Comparison of ENCODE assay signal across 17 cellular contexts in the genomic region with DNA sequence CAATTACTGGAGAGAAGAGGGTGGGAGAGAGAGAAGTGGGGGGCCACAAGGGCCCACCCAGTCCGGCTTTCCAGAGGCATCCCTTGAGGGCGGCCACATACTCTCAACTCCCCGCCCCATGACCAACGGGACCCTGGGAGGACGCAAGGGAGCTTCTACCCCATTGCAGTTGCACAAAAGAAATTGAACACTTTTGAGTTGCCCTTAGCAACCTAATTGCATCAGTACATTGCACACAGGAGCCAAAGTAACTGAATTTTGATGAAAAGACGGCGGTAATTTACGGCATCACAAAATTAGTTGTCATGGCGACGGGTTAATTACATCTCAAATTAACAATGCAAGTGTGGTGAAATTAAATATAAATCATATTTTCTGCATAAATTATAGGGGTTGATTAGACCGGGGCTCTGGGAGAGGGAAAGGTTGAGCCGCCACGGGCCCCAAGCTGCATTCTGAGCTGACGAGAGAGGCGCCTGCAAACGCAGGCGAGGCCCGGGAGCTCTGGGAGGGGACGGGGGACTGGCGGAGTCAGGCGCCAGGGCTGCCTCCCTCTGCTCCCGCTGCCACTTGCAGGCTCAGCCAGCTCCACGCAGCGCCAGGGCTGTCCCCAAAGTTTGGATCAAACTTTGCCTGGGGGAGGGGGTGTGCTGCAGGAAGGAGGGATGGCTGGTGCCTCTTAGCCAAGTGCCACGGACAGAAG.
DNase-seq lines count a peak whose midpoint lies in the region; ATAC-seq, FAIRE-seq and TF ChIP-seq lines count a peak whose summit lies in the region.
"Had no signal": no experiment of that assay in that cellular context is flagged by ENCODE, and none has a peak within 500 bp of the region (broad histone marks: within the 10 kb centered on the region; RNA-seq: fewer than 3 reads in every experiment).

No MANE protein-coding gene starts in this region.

- no peaks in the 10 kb centered on the region for H3K4me1 Mint-ChIP-seq in osteocyte (ENCODE audit: unreplicated experiment)

- no peak overlapping the region for H3K27ac Mint-ChIP-seq in osteocyte (ENCODE audit: unreplicated experiment)
- H3K27ac Mint-ChIP-seq: activated naive CD8-positive, alpha-beta T cell; dendritic cell treated with granulocyte-macrophage colony-stimulating factor and Interleukin-4, amounts not matched to agents 40 ng/mL and 50 ng/mL, for 4 days had no signal

- CTCF ChIA-PET in PC-9 (lab: Charles Lee): no interaction called here

- H3K36me3 ChIP-seq in SJCRH30 (no peaks in the 10 kb centered on the region), small intestine (ENCODE audit: control insufficient read depth in 2 of 2, insufficient read depth in 2 of 2, low read length in 2 of 2) (no peaks in the 10 kb centered on the region), PC-9 (ENCODE audit: low read depth) (no peaks in the 10 kb centered on the region)
- H3K36me3 ChIP-seq: pancreas, thoracic aorta had no signal

- H3F3A ChIP-seq in PC-9 (ENCODE audit: insufficient read depth, low read depth): peaks cover 8% of the 10 kb centered on the region; the same call in 1 of the 2 replicates

- H2AFZ ChIP-seq in PC-9: no peak overlapping the region

- no TSS peak for BruUV-seq in PC-9 (replicated peaks; lab: Mats Ljungman, UMichigan)

- peaks cover 12% of the 10 kb centered on the region for H3K27me3 Mint-ChIP-seq in osteocyte (ENCODE audit: unreplicated experiment)
- H3K27me3 Mint-ChIP-seq: activated naive CD8-positive, alpha-beta T cell had no signal

- no peaks in the 10 kb centered on the region for H3K36me3 Mint-ChIP-seq in osteocyte (ENCODE audit: unreplicated experiment)
- H3K36me3 Mint-ChIP-seq: activated naive CD8-positive, alpha-beta T cell had no signal

- ATAC-seq in right cardiac atrium (peak; percentile 46 to 69), HG03280 (IDR thresholded peaks at IDR 0.05; ENCODE audit: unreplicated experiment) (no peak)
- ATAC-seq: pancreas had no signal

- H3K4me3 ChIP-seq in SJCRH30 (no peak overlapping the region), right cardiac atrium (ENCODE audit: low read length) (no peak overlapping the region), small intestine (ENCODE audit: low read depth in 1 of 2, low read length in 2 of 2) (no peak overlapping the region), PC-9 (no peak overlapping the region)
- H3K4me3 ChIP-seq: pancreas, thoracic aorta had no signal

- no peak for FAIRE-seq in small intestine (lab: Jason Lieb, UNC)
- FAIRE-seq: A204.1, pancreas had no signal

- intact Hi-C loops in right cardiac atrium (cut with DNase I) (loop anchor here in 1 of 4 donors (2.0 kb wide), 1 partner anchor 20 kb away; no protein-coding TSS in a partner anchor), PC-9 (cut with micrococcal nuclease; ENCODE audit: unreplicated experiment) (loop anchor here (5.0 kb wide), 1 partner anchor 42 kb away; no protein-coding TSS in a partner anchor)

- DNase-seq in NCI-H1092 (lab: John Stamatoyannopoulos, UW): peak; percentile 17
- no peak for DNase-seq in NCI-H1092 treated with DMSO at 0.1 percent for 48 hours (lab: John Stamatoyannopoulos, UW)
- DNase-seq in SJCRH30: peak; percentile 31 to 44
- DNase-seq in right cardiac atrium: peak; percentile 37 to 83 (median 78)
- peak; percentile 21 for DNase-seq in small intestine
- DNase-seq in PC-9: no peak
- DNase-seq in osteocyte (ENCODE audit: extremely low spot score, unreplicated experiment): no peak
- DNase-seq: activated CD8-positive, alpha-beta memory T cell treated with anti-CD3 and anti-CD28 coated beads for 24 hours; foreskin fibroblast; OCI-M1; T-helper 2 cell had no signal

- no peak overlapping the region for H3K4me2 ChIP-seq in PC-9

- H3K27me3 ChIP-seq in SJCRH30 (peaks cover 15% of the 10 kb centered on the region; the same call in 1 of the 2 replicates), right cardiac atrium (ENCODE audit: control insufficient read depth, insufficient read depth) (no peaks in the 10 kb centered on the region), small intestine (ENCODE audit: control insufficient read depth in 2 of 2, insufficient read depth in 2 of 2, low read length in 2 of 2) (no peaks in the 10 kb centered on the region), PC-9 (ENCODE audit: insufficient read depth, low read depth) (no peaks in the 10 kb centered on the region)
- H3K27me3 ChIP-seq: pancreas had no signal

- no peaks in the 10 kb centered on the region for H3K9me3 Mint-ChIP-seq in osteocyte (ENCODE audit: unreplicated experiment)
- H3K9me3 Mint-ChIP-seq: dendritic cell treated with granulocyte-macrophage colony-stimulating factor and Interleukin-4, amounts not matched to agents 40 ng/mL and 50 ng/mL, for 4 days had no signal

- H3K9me2 ChIP-seq in PC-9 (ENCODE audit: insufficient read depth): no peaks in the 10 kb centered on the region

- WGBS in right cardiac atrium: 48% methylated on average over 25 of the region's 25 CpGs
- 47 to 53% (median 52%) methylated on average over 25 of the region's 25 CpGs for WGBS in small intestine, 3 donors

- no peaks in the 10 kb centered on the region for H4K20me1 ChIP-seq in PC-9 (ENCODE audit: insufficient read depth)

- no peak overlapping the region for H3K4me3 Mint-ChIP-seq in osteocyte (ENCODE audit: unreplicated experiment)
- H3K4me3 Mint-ChIP-seq: activated naive CD8-positive, alpha-beta T cell; dendritic cell treated with granulocyte-macrophage colony-stimulating factor and Interleukin-4, amounts not matched to agents 40 ng/mL and 50 ng/mL, for 4 days had no signal

- H3K4me1 ChIP-seq in SJCRH30: no peaks in the 10 kb centered on the region
- peaks cover 7% of the 10 kb centered on the region for H3K4me1 ChIP-seq in right cardiac atrium (ENCODE audit: control insufficient read depth, insufficient read depth, low read length)
- H3K4me1 ChIP-seq in small intestine (ENCODE audit: control insufficient read depth in 2 of 2, insufficient read depth in 1 of 2, low read depth in 1 of 2, low read length in 1 of 2): peaks cover 0 to 13% of the 10 kb centered on the region in 2 donors
- peaks cover 11% of the 10 kb centered on the region; the same call in 1 of the 2 replicates for H3K4me1 ChIP-seq in PC-9 (replicated peaks; ENCODE audit: insufficient read depth)

- H3K9me3 ChIP-seq in SJCRH30 (replicated peaks) (no peaks in the 10 kb centered on the region), right cardiac atrium (ENCODE audit: control insufficient read depth, low read length) (no peaks in the 10 kb centered on the region), small intestine (ENCODE audit: control insufficient read depth, low read depth) (no peaks in the 10 kb centered on the region), PC-9 (ENCODE audit: insufficient read depth, low read depth) (no peaks in the 10 kb centered on the region)
- H3K9me3 ChIP-seq: pancreas, thoracic aorta had no signal

- no peaks in the 10 kb centered on the region for H3K79me2 ChIP-seq in PC-9 (ENCODE audit: low read depth)

- POLR2A ChIA-PET in PC-9 (lab: Charles Lee; ENCODE audit: unreplicated experiment): no interaction called here

- H3K27ac ChIP-seq in SJCRH30: no peak overlapping the region
- peak overlapping the region; percentile 80 for H3K27ac ChIP-seq in right cardiac atrium (ENCODE audit: low read length)
- no peak overlapping the region for H3K27ac ChIP-seq in small intestine (ENCODE audit: low read depth in 1 of 2, low read length in 1 of 2)
- no peak overlapping the region for H3K27ac ChIP-seq in PC-9
- H3K27ac ChIP-seq: thoracic aorta had no signal

- TF ChIP-seq CTCF in PC-9 (conservative IDR thresholded peaks at IDR 0.05) (no peak), osteocyte (IDR thresholded peaks at IDR 0.05) (no peak)

Comparison
In these comparisons a context has a peak if more than half of its experiments do, and no peak if none do; other contexts are left out.
1. DNase-seq: peak in NCI-H1092 (single experiment), SJCRH30 (2 of 2), right cardiac atrium (3 of 3) and small intestine (single experiment); none in NCI-H1092 treated with DMSO at 0.1 percent for 48 hours (single experiment), PC-9 (0 of 2) and osteocyte (single experiment).